Comparison of ENCODE assay signal across 8 cellular contexts in genomic region chr18:5295231-5295920, GRCh38. TPM values are rescaled to one million over a fixed set of nuclear protein-coding genes. Genes with fewer than 3 reads are reported as not detected.
A peak's percentile ranks its signal among the peaks of the same experiment; 100 is the strongest.
DNase-seq lines count a peak whose midpoint lies in the region; ATAC-seq and TF ChIP-seq lines count a peak whose summit lies in the region.

ZBTB14 (minus strand) TSS chr18:5295726; CDS start chr18:5293246, 2,480 bp downstream.

- intact Hi-C loops in activated B cell treated with CpG ODN at 0.5 μM for 24 hours (cut with micrococcal nuclease): loop anchor here (2.0 kb wide), 2 partner anchors 121 to 1119 kb away; partner anchors contain the start of gene L3MBTL4

- H3F3A ChIP-seq in GM23248 (ENCODE audit: insufficient read depth) (peaks cover 13% of the 10 kb centered on the region), Loucy (ENCODE audit: low read depth) (no peaks in the 10 kb centered on the region)

- H4K20me1 ChIP-seq in GM23248 (ENCODE audit: insufficient read depth): no peaks in the 10 kb centered on the region
- H4K20me1 ChIP-seq in Loucy (ENCODE audit: insufficient read depth, low read length, poor library complexity, severe bottlenecking): peaks cover 6% of the 10 kb centered on the region

- H3K4me1 ChIP-seq in GM23248 (ENCODE audit: insufficient read depth) (no peaks in the 10 kb centered on the region), Loucy (ENCODE audit: insufficient read depth, low read length, poor library complexity, severe bottlenecking) (peaks cover 15% of the 10 kb centered on the region)

- H3K36me3 ChIP-seq in GM23248 (ENCODE audit: low read depth) (peaks cover 12% of the 10 kb centered on the region; the same call in 1 of the 2 replicates), Loucy (ENCODE audit: insufficient read depth, low read length) (peaks cover 16% of the 10 kb centered on the region)

- H2AFZ ChIP-seq in GM23248 (peak within 1 kb of the TSS; percentile 97), Loucy (ENCODE audit: low read length) (peak within 1 kb of the TSS; percentile 92)

- H3K79me2 ChIP-seq in GM23248 (ENCODE audit: insufficient read depth): peaks cover 16% of the 10 kb centered on the region
- H3K79me2 ChIP-seq in Loucy (ENCODE audit: insufficient read depth, low read length): peaks cover 19% of the 10 kb centered on the region

- peaks cover 22% of the 10 kb centered on the region for H3K36me3 Mint-ChIP-seq in activated B cell treated with CpG ODN at 0.5 μM for 24 hours (ENCODE audit: low read depth)

- H3K4me1 Mint-ChIP-seq in activated B cell treated with CpG ODN at 0.5 μM for 24 hours: peaks cover 29% of the 10 kb centered on the region

- peak within 1 kb of the TSS; percentile 97 for H3K27ac Mint-ChIP-seq in activated B cell treated with CpG ODN at 0.5 μM for 24 hours

- H3K27me3 ChIP-seq in GM23248 (replicated peaks; ENCODE audit: insufficient read depth) (peaks cover 8% of the 10 kb centered on the region), Loucy (ENCODE audit: insufficient read depth, low read length, poor library complexity, severe bottlenecking) (no peaks in the 10 kb centered on the region)

- H3K9ac ChIP-seq in GM23248 (peak within 1 kb of the TSS; percentile 92), Loucy (ENCODE audit: low read depth, low read length, poor library complexity, severe bottlenecking) (peak within 1 kb of the TSS; percentile 92)

- H3K4me2 ChIP-seq in GM23248 (ENCODE audit: unreplicated experiment) (peak within 1 kb of the TSS; percentile 91), Loucy (ENCODE audit: low read depth, low read length, poor library complexity, severe bottlenecking) (peak within 1 kb of the TSS; percentile 91)

- H3K9me3 ChIP-seq in GM23248 (ENCODE audit: low read depth) (no peaks in the 10 kb centered on the region), Loucy (ENCODE audit: insufficient read depth, low read depth, low read length) (no peaks in the 10 kb centered on the region)

- H3K27ac ChIP-seq in GM23248: peak within 1 kb of the TSS; percentile 94

- CTCF ChIA-PET in GM10248 (lab: Yijun Ruan, JAX): interaction anchor here (1.3 to 2.9 kb wide), 3 partner anchors 9 to 58 kb away, joined by 7 to 10 read pairs (median 9); no protein-coding TSS in a partner anchor
- CTCF ChIA-PET in activated B cell treated with CpG ODN at 0.5 μM for 24 hours (lab: Charles Lee): interaction anchor here (4.4 kb wide), 1 partner anchor 57 kb away, joined by 34 read pairs; no protein-coding TSS in a partner anchor

- no peaks in the 10 kb centered on the region for H3K27me3 Mint-ChIP-seq in activated B cell treated with CpG ODN at 0.5 μM for 24 hours

- TF ChIP-seq CTCF in GM10248 (IDR thresholded peaks at IDR 0.05; ENCODE audit: control extremely low read depth, extremely low read depth, low read depth, missing control alignments) (no peak), Loucy (conservative IDR thresholded peaks at IDR 0.05; ENCODE audit: low read length) (no peak), activated B cell treated with CpG ODN at 0.5 μM for 24 hours (IDR thresholded peaks at IDR 0.05) (no peak), cardiac fibroblast (IDR thresholded peaks at IDR 0.05; ENCODE audit: low read depth, low read length) (no peak)

- POLR2A ChIA-PET in GM10248 (lab: Yijun Ruan, JAX) (interaction anchor here (0.6 to 1.9 kb wide), 4 partner anchors 13 to 541 kb away, joined by 3 to 7 read pairs (median 4); no protein-coding TSS in a partner anchor), activated B cell treated with CpG ODN at 0.5 μM for 24 hours (lab: Charles Lee) (interaction anchor here (0.6 to 4.9 kb wide), 11 partner anchors 9 to 355 kb away, joined by 3 to 195 read pairs (median 5); no protein-coding TSS in a partner anchor)

- no peaks in the 10 kb centered on the region for H3K9me3 Mint-ChIP-seq in activated B cell treated with CpG ODN at 0.5 μM for 24 hours

- H3K9me2 ChIP-seq in GM23248 (ENCODE audit: insufficient read depth): no peaks in the 10 kb centered on the region
- no peaks in the 10 kb centered on the region for H3K9me2 ChIP-seq in Loucy (replicated peaks; ENCODE audit: low read depth, low read length)

- WGBS in GM23248 (ENCODE audit: low coverage in 1 of 2, low lambda C conversion rate in 2 of 2, missing lambda C conversion rate in 2 of 2), 2 experiments: 2% methylated on average over 51 of the region's 116 CpGs; no CpG with 5 or more reads in 1 of the 2 experiments

- peak within 1 kb of the TSS; percentile 95 for H3K4me3 Mint-ChIP-seq in activated B cell treated with CpG ODN at 0.5 μM for 24 hours

- H3K4me3 ChIP-seq in GM23248 (peak within 1 kb of the TSS; percentile 90), Loucy (ENCODE audit: low read length, poor library complexity, severe bottlenecking) (peak within 1 kb of the TSS; percentile 79), cardiac fibroblast (replicated peaks in 1 of 2; ENCODE audit: low read depth in 2 of 2, low read length in 2 of 2) (peak within 1 kb of the TSS; percentile 76 to 82)

- peak; percentile 75 for DNase-seq in GM10248 (ENCODE audit: extremely low spot score)
- DNase-seq in GM23248: peak; percentile 86
- peak; percentile 73 for DNase-seq in activated B cell treated with CpG ODN at 0.5 μM for 24 hours
- DNase-seq in cardiac fibroblast (ENCODE audit: low read depth in 2 of 2): peak in 1 of 2 donors; percentile 75
- DNase-seq in inferior parietal cortex (ENCODE audit: extremely low spot score): peak; percentile 27
- peak; percentile 30 to 38 for DNase-seq in stimulated activated CD4-positive, alpha-beta T cell treated with anti-CD3 and anti-CD28 coated beads, Interleukin-12 subunit alpha, Interleukin-12 subunit beta, amount 100 ng/mL, for 24 hours (ENCODE audit: low read depth in 2 of 2)
- no peak for DNase-seq in COLO829 (ENCODE audit: low spot score)

- in situ Hi-C loops in GM23248 (cut with MboI): no loop called here

- ATAC-seq in activated B cell treated with CpG ODN at 0.5 μM for 24 hours (ENCODE audit: low read depth): peak; percentile 54

RNA-seq across cellular contexts. Expression of gene ZBTB14, which starts in this region (rescaled TPM):
- total RNA-seq in GM23248 (2014; rRNA removed; shearing (Covaris generic)): 9.5 and 10.6 TPM in 2 replicates
- 8.3 and 9.6 TPM in 2 replicates for polyA plus RNA-seq in GM23248 (2016; fragmentation: Nextera tagmentation; extraction: Ambion mirVana)
- total RNA-seq in activated B cell treated with CpG ODN at 0.5 μM for 24 hours: 19.4 and 20.9 TPM in 2 replicates
